ENCODE assay signal across 21 cellular contexts in genomic region chr17:70369296-70369855, GRCh38.
A peak's percentile ranks its signal among the peaks of the same experiment; 100 is the strongest.
DNase-seq lines count a peak whose midpoint lies in the region; ATAC-seq and TF ChIP-seq lines count a peak whose summit lies in the region.
"Had no signal": no experiment of that assay in that cellular context is flagged by ENCODE, and none has a peak within 500 bp of the region (broad histone marks: within the 10 kb centered on the region; RNA-seq: fewer than 3 reads in every experiment).

No MANE protein-coding gene starts in this region.

- H3F3A ChIP-seq in PC-3 (ENCODE audit: low read length, unreplicated experiment), result no peaks in the 10 kb centered on the region

- intact Hi-C loops in PC-3 (cut with micrococcal nuclease), result no loop called here

- H3K9me3 ChIP-seq in PC-3 (ENCODE audit: low read length), result no peaks in the 10 kb centered on the region
- H3K9me3 ChIP-seq: MG63, SJCRH30 had no signal

- peak; percentile 55 for ATAC-seq in PC-3
- no peak for ATAC-seq in GM19395 (IDR thresholded peaks at IDR 0.05; ENCODE audit: unreplicated experiment)
- no peak for ATAC-seq in GM19452 (IDR thresholded peaks at IDR 0.05; ENCODE audit: unreplicated experiment)
- ATAC-seq in activated CD4-positive, CD25-positive, alpha-beta regulatory T cell treated with anti-CD3 and anti-CD28 coated beads, Interleukin-2, amount 50 U/mL, for 24 hours, result no peak
- ATAC-seq: HCT116 had no signal

- CTCF ChIA-PET in PC-3 (lab: Charles Lee), result interaction anchor here (0.6 kb wide), 1 partner anchor 160 kb away, joined by 4 read pairs; no protein-coding TSS in a partner anchor

- H3K4me3 ChIP-seq in PC-3 (ENCODE audit: low read length) (no peak overlapping the region), choroid plexus epithelial cell (ENCODE audit: low read depth, low read length) (no peak overlapping the region)
- H3K4me3 ChIP-seq: GM23248, MG63, SJCRH30 had no signal

- no peak overlapping the region for H3K4me2 ChIP-seq in PC-3 (ENCODE audit: low read length)

- H2AFZ ChIP-seq in PC-3 (ENCODE audit: low read length), result no peak overlapping the region
- H2AFZ ChIP-seq: GM23248 had no signal

- H4K20me1 ChIP-seq in PC-3 (ENCODE audit: low read length), result no peaks in the 10 kb centered on the region

- TF ChIP-seq CTCF in PC-3 (conservative IDR thresholded peaks at IDR 0.05; ENCODE audit: low read depth, low read length), result no peak
- TF ChIP-seq CTCF in choroid plexus epithelial cell (conservative IDR thresholded peaks at IDR 0.05; ENCODE audit: low read depth, low read length), result no peak

- no TSS peak for BruUV-seq in PC-3 (replicated peaks; lab: Mats Ljungman, UMichigan)

- H3K4me1 ChIP-seq in PC-3 (ENCODE audit: insufficient read depth, low read length), result peaks cover 8% of the 10 kb centered on the region; the same call in 1 of the 2 replicates

- POLR2A ChIA-PET in PC-3 (lab: Charles Lee; ENCODE audit: unreplicated experiment), result no interaction called here

- no peaks in the 10 kb centered on the region for H3K9me2 ChIP-seq in PC-3 (replicated peaks; ENCODE audit: low read length)

- H3K36me3 ChIP-seq in PC-3 (ENCODE audit: low read depth, low read length), result no peaks in the 10 kb centered on the region
- H3K36me3 ChIP-seq: MG63, SJCRH30 had no signal

- H3K27me3 ChIP-seq in PC-3 (ENCODE audit: low read length), result no peaks in the 10 kb centered on the region; the same call in 1 of the 2 replicates
- H3K27me3 ChIP-seq: MG63 had no signal

- no peaks in the 10 kb centered on the region for H3K79me2 ChIP-seq in PC-3 (ENCODE audit: low read length)

- DNase-seq in H4 (ENCODE audit: low spot score) (peak; percentile 24), PC-3 (peak; percentile 78), choroid plexus epithelial cell (ENCODE audit: low read depth) (peak; percentile 70), kidney tubule cell (ENCODE audit: low spot score) (peak; percentile 59), dedifferentiated amniotic fluid mesenchymal stem cell (ENCODE audit: extremely low spot score) (no peak)
- DNase-seq: COR-L47, DMS153, GM23248, KG1, MG63, NCI-H1417 treated with DMSO at 0.1 percent for 48 hours, NCI-H2029, NCI-H2171, NCI-H446 treated with DMSO at 0.1 percent for 48 hours, OCI-M1, SJCRH30 had no signal

- no peak overlapping the region for H3K9ac ChIP-seq in PC-3 (ENCODE audit: low read length)
- H3K9ac ChIP-seq: GM23248 had no signal

- H3K27ac ChIP-seq in PC-3 (ENCODE audit: low read length), result no peak overlapping the region
- H3K27ac ChIP-seq: C4-2B, GM23248, SJCRH30 had no signal
